9 cellular contexts compared by ENCODE assay signal in genomic region chr1:39525366-39526165, GRCh38. TPM values are rescaled to one million over a fixed set of nuclear protein-coding genes. Genes with fewer than 3 reads are reported as not detected.
DNase-seq lines count a peak whose midpoint lies in the region; ATAC-seq and TF ChIP-seq lines count a peak whose summit lies in the region.
"Had no signal": no experiment of that assay in that cellular context is flagged by ENCODE, and none has a peak within 500 bp of the region (broad histone marks: within the 10 kb centered on the region; RNA-seq: fewer than 3 reads in every experiment).

No MANE protein-coding gene starts in this region.

- no peak for TF ChIP-seq POLR2A in testis (IDR thresholded peaks at IDR 0.05)

- no peaks in the 10 kb centered on the region for H3K27me3 ChIP-seq in CD4-positive, CD25-positive, alpha-beta regulatory T cell (ENCODE audit: control insufficient read depth, insufficient read depth, low read length)
- H3K27me3 ChIP-seq in testis, result no peaks in the 10 kb centered on the region

- TF ChIP-seq CTCF in testis (IDR thresholded peaks at IDR 0.05), result no peak

- peak overlapping the region in 1 of 4 donors; percentile 27 for H3K4me3 Mint-ChIP-seq in CD4-positive, CD25-positive, alpha-beta regulatory T cell
- no peak overlapping the region for H3K4me3 Mint-ChIP-seq in activated T-helper 17 cell treated with anti-CD3 and anti-CD28 coated beads, Interleukin-2, amount 50 U/mL, for 72 hours

- intact Hi-C loops in testis (cut with DNase I; ENCODE audit: low total_unique reads), result no loop called here

- peaks cover 0 to 2% (median 0%) of the 10 kb centered on the region in 4 donors for H3K4me1 Mint-ChIP-seq in CD4-positive, CD25-positive, alpha-beta regulatory T cell
- H3K4me1 Mint-ChIP-seq in activated T-helper 17 cell treated with anti-CD3 and anti-CD28 coated beads, Interleukin-2, amount 50 U/mL, for 72 hours, result no peaks in the 10 kb centered on the region

- H3K4me3 ChIP-seq in CD4-positive, CD25-positive, alpha-beta regulatory T cell (ENCODE audit: low read depth, low read length), result no peak overlapping the region
- H3K4me3 ChIP-seq in testis, result no peak overlapping the region

- H3K27ac Mint-ChIP-seq in CD4-positive, CD25-positive, alpha-beta regulatory T cell, result no peak overlapping the region
- peak overlapping the region; percentile 48 for H3K27ac Mint-ChIP-seq in activated T-helper 17 cell treated with anti-CD3 and anti-CD28 coated beads, Interleukin-2, amount 50 U/mL, for 72 hours

- H3K36me3 Mint-ChIP-seq in CD4-positive, CD25-positive, alpha-beta regulatory T cell, result peaks cover 17% of the 10 kb centered on the region
- H3K36me3 Mint-ChIP-seq in activated T-helper 17 cell treated with anti-CD3 and anti-CD28 coated beads, Interleukin-2, amount 50 U/mL, for 72 hours (ENCODE audit: low read depth), result peaks cover 30% of the 10 kb centered on the region

- no peaks in the 10 kb centered on the region for H3K27me3 Mint-ChIP-seq in CD4-positive, CD25-positive, alpha-beta regulatory T cell
- no peaks in the 10 kb centered on the region for H3K27me3 Mint-ChIP-seq in activated T-helper 17 cell treated with anti-CD3 and anti-CD28 coated beads, Interleukin-2, amount 50 U/mL, for 72 hours

- H3K36me3 ChIP-seq in CD4-positive, CD25-positive, alpha-beta regulatory T cell (ENCODE audit: control insufficient read depth, insufficient read depth, low read length), result peaks cover 3% of the 10 kb centered on the region
- no peaks in the 10 kb centered on the region for H3K36me3 ChIP-seq in testis (ENCODE audit: low read depth, missing control alignments)

- H3K27ac ChIP-seq in CD4-positive, CD25-positive, alpha-beta regulatory T cell (ENCODE audit: insufficient read depth, low read length, poor library complexity, severe bottlenecking), result no peak overlapping the region
- no peak overlapping the region for H3K27ac ChIP-seq in testis

- H3K9me3 Mint-ChIP-seq in CD4-positive, CD25-positive, alpha-beta regulatory T cell, result no peaks in the 10 kb centered on the region
- no peaks in the 10 kb centered on the region for H3K9me3 Mint-ChIP-seq in activated T-helper 17 cell treated with anti-CD3 and anti-CD28 coated beads, Interleukin-2, amount 50 U/mL, for 72 hours

- peak; percentile 61 to 70 for ATAC-seq in CD4-positive, CD25-positive, alpha-beta regulatory T cell (ENCODE audit: low read depth in 2 of 2)
- ATAC-seq in HG03159 (IDR thresholded peaks at IDR 0.05; ENCODE audit: unreplicated experiment), result peak; percentile 89
- ATAC-seq in activated T-helper 17 cell treated with anti-CD3 and anti-CD28 coated beads, Interleukin-2, amount 50 U/mL, for 72 hours (replicated peaks), result peak; percentile 90

- 92 to 93% methylated on average over 13 to 17 of the region's 17 CpGs for WGBS in testis, 2 donors

- peak in 1 of 3 donors; percentile 80 for DNase-seq in CD4-positive, CD25-positive, alpha-beta regulatory T cell
- DNase-seq in GM19240 (ENCODE audit: insufficient read length, low spot score), result peak; percentile 90
- no peak for DNase-seq in GM03348 (ENCODE audit: low spot score)
- no peak for DNase-seq in testis
- no peak for DNase-seq in retina
- DNase-seq in NCI-H226, result no peak
- DNase-seq: left cardiac atrium had no signal

- no peaks in the 10 kb centered on the region for H3K9me3 ChIP-seq in CD4-positive, CD25-positive, alpha-beta regulatory T cell (ENCODE audit: control insufficient read depth in 2 of 2, low read length in 2 of 2)
- no peaks in the 10 kb centered on the region for H3K9me3 ChIP-seq in testis

- peaks cover 3% of the 10 kb centered on the region for H3K4me1 ChIP-seq in CD4-positive, CD25-positive, alpha-beta regulatory T cell (ENCODE audit: control insufficient read depth, insufficient read depth, low read length, poor library complexity, severe bottlenecking)
- no peaks in the 10 kb centered on the region for H3K4me1 ChIP-seq in testis

RNA-seq across cellular contexts. Expression of gene BMP8A, which starts 34.1 kb away (rescaled TPM):
- 0.35 TPM for total RNA-seq in CD4-positive, CD25-positive, alpha-beta regulatory T cell
- polyA plus RNA-seq in CD4-positive, CD25-positive, alpha-beta regulatory T cell, result not detected
- under 1 TPM in 1 of 2 donors, not detected in 1; 0.30 TPM for total RNA-seq in activated T-helper 17 cell treated with anti-CD3 and anti-CD28 coated beads, Interleukin-2, amount 50 U/mL, for 72 hours
- 10 to 100 TPM in 1 of 2 donors, 1 to 10 TPM in 1; 5.6 to 15.0 TPM for total RNA-seq in testis
- polyA plus RNA-seq in testis (ENCODE audit: insufficient read depth, low read depth, low replicate concordance), result 4.3 TPM

RNA-seq across cellular contexts. Expression of gene PABPC4, which starts 51.0 kb away (rescaled TPM):
- total RNA-seq in CD4-positive, CD25-positive, alpha-beta regulatory T cell, result 236 TPM
- 10 to 100 TPM; 17.0 to 28.3 (median 21.3) TPM for polyA plus RNA-seq in CD4-positive, CD25-positive, alpha-beta regulatory T cell
- total RNA-seq in activated T-helper 17 cell treated with anti-CD3 and anti-CD28 coated beads, Interleukin-2, amount 50 U/mL, for 72 hours, result 100 to 1,000 TPM; 181 to 246 TPM
- 100 to 1,000 TPM; 407 to 411 TPM for total RNA-seq in testis
- polyA plus RNA-seq in testis (ENCODE audit: insufficient read depth, low read depth, low replicate concordance), result 229 TPM
